Comparison of ENCODE assay signal across 14 cellular contexts in genomic region chr7:151833691-151834090, GRCh38.
"Had no signal": no experiment of that assay in that cellular context is flagged by ENCODE, and none has a peak within 500 bp of the region (broad histone marks: within the 10 kb centered on the region; RNA-seq: fewer than 3 reads in every experiment).

No MANE protein-coding gene starts in this region.

- H3K79me2 ChIP-seq: parathyroid adenoma had no signal

- H2AFZ ChIP-seq: parathyroid adenoma had no signal

- H3K36me3 ChIP-seq: brain microvascular endothelial cell, gastrocnemius medialis, neutrophil had no signal

- H3K27me3 Mint-ChIP-seq: activated CD4-positive, alpha-beta T cell treated with anti-CD3 and anti-CD28 coated beads, Interleukin-2, amount 10 ng/mL, durations not matched to agents 7 days and 5 days; activated naive CD8-positive, alpha-beta T cell treated with anti-CD3 and anti-CD28 coated beads, Interleukin-2, amount 10 ng/mL, durations not matched to agents 7 days and 5 days; central memory CD8-positive, alpha-beta T cell; naive thymus-derived CD4-positive, alpha-beta T cell; stimulated activated memory B cell treated with anti-CD40 and anti-IgM and Interleukin-4, amounts not matched to agents 10 μg/mL and 1 μg/mL and 100 μg/mL, for 72 hours had no signal

- H3K9me3 ChIP-seq: gastrocnemius medialis, mucosa of descending colon, neutrophil had no signal

- H3K27me3 ChIP-seq: gastrocnemius medialis, neutrophil had no signal

- H3K9ac ChIP-seq: parathyroid adenoma had no signal

- ATAC-seq: gastrocnemius medialis; mucosa of descending colon; stimulated activated memory B cell treated with anti-CD40 and anti-IgM and Interleukin-4, amounts not matched to agents 10 μg/mL and 1 μg/mL and 100 μg/mL, for 72 hours had no signal

- H3K4me3 Mint-ChIP-seq: activated CD4-positive, alpha-beta T cell treated with anti-CD3 and anti-CD28 coated beads, Interleukin-2, amount 10 ng/mL, durations not matched to agents 7 days and 5 days; activated naive CD8-positive, alpha-beta T cell treated with anti-CD3 and anti-CD28 coated beads, Interleukin-2, amount 10 ng/mL, durations not matched to agents 7 days and 5 days; central memory CD8-positive, alpha-beta T cell; stimulated activated memory B cell treated with anti-CD40 and anti-IgM and Interleukin-4, amounts not matched to agents 10 μg/mL and 1 μg/mL and 100 μg/mL, for 72 hours had no signal

- H3K9me3 Mint-ChIP-seq: activated CD4-positive, alpha-beta T cell treated with anti-CD3 and anti-CD28 coated beads, Interleukin-2, amount 10 ng/mL, durations not matched to agents 7 days and 5 days; activated naive CD8-positive, alpha-beta T cell treated with anti-CD3 and anti-CD28 coated beads, Interleukin-2, amount 10 ng/mL, durations not matched to agents 7 days and 5 days; central memory CD8-positive, alpha-beta T cell; naive thymus-derived CD4-positive, alpha-beta T cell; stimulated activated memory B cell treated with anti-CD40 and anti-IgM and Interleukin-4, amounts not matched to agents 10 μg/mL and 1 μg/mL and 100 μg/mL, for 72 hours had no signal

- H3K4me1 ChIP-seq: gastrocnemius medialis, parathyroid adenoma had no signal

- H3K4me3 ChIP-seq: gastrocnemius medialis, mucosa of descending colon had no signal

- H3K36me3 Mint-ChIP-seq: activated naive CD8-positive, alpha-beta T cell treated with anti-CD3 and anti-CD28 coated beads, Interleukin-2, amount 10 ng/mL, durations not matched to agents 7 days and 5 days had no signal

- H3K27ac ChIP-seq: brain microvascular endothelial cell, gastrocnemius medialis, neutrophil, parathyroid adenoma had no signal

- DNase-seq: activated CD4-positive, alpha-beta T cell treated with anti-CD3 and anti-CD28 coated beads, Interleukin-2, amount 10 ng/mL, durations not matched to agents 7 days and 5 days; activated CD8-positive, alpha-beta memory T cell treated with anti-CD3 and anti-CD28 coated beads for 24 hours; activated naive CD8-positive, alpha-beta T cell treated with anti-CD3 and anti-CD28 coated beads, Interleukin-2, amount 10 ng/mL, durations not matched to agents 7 days and 5 days; anterior cingulate cortex; brain microvascular endothelial cell; dermis blood vessel endothelial cell; gastrocnemius medialis; mucosa of descending colon; stimulated activated CD4-positive, alpha-beta T cell treated with anti-CD3 and anti-CD28 coated beads, Interleukin-2, amount 100 ng/mL, for 48 hours had no signal

- H3K27ac Mint-ChIP-seq: activated CD4-positive, alpha-beta T cell treated with anti-CD3 and anti-CD28 coated beads, Interleukin-2, amount 10 ng/mL, durations not matched to agents 7 days and 5 days had no signal
